1 cellular context compared by ENCODE assay signal in the genomic region with DNA sequence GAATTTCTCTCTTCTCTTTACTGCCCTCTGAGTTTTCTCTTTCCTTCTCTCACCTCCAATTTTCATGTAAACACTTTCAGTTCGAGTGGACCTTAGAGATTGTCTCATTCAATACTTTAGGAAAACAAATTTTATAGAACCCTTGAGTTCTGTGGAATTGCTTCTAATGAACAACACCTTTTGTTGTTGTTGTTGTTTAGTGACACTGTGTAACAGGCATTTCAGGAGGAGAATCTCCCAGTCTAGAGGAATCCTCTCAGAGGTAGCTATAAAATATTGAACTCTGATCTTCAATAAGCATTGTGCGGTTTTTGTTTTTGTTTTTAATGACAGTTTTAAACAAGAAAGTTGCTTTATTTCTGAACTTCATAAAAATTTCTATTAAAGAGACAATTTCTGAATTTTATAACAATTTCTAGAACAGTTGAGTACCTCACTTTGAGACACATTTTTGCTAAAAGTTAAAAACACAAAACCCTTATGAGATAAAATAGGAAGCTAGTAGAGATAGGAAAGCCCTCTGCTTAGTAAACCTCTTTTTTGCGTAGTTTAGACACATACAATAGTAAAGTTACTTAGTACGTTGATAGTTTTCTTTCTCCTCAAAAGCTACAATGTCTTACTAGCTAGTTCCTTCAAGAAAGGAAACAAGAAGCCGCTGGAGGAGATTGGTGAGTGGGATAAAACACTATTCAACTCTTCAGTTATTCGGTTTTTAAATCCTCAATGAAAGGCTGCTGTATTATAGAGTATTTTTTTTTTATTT.
TF ChIP-seq lines count a peak whose summit lies in the region.

No MANE protein-coding gene starts in this region.

TF ChIP-seq in H1, 55 proteins besides CTCF, POLR2A, EP300 and RAD21:
- TF ChIP-seq CTBP2 (IDR thresholded peaks at IDR 0.05; ENCODE audit: borderline replicate concordance, insufficient read depth, insufficient read length, low read length) (no peak), KDM5A (IDR thresholded peaks at IDR 0.05; ENCODE audit: low read length) (no peak), SP2 (IDR thresholded peaks at IDR 0.05; ENCODE audit: low read length) (no peak), RFX5 (IDR thresholded peaks at IDR 0.05; ENCODE audit: borderline replicate concordance, low read depth, low read length) (no peak), TEAD4 (IDR thresholded peaks at IDR 0.05; ENCODE audit: low read depth, low read length) (no peak), JUND (IDR thresholded peaks at IDR 0.05; ENCODE audit: low read length) (no peak), POU5F1 (IDR thresholded peaks at IDR 0.05; ENCODE audit: low read depth, low read length) (no peak), NANOG (IDR thresholded peaks at IDR 0.05; ENCODE audit: insufficient read depth, low read depth, low read length, poor library complexity, severe bottlenecking) (no peak), RNF2 (IDR thresholded peaks at IDR 0.05; ENCODE audit: borderline replicate concordance, low read depth, low read length, missing control alignments, poor library complexity, severe bottlenecking) (no peak)
- TF ChIP-seq, protein P1, sequence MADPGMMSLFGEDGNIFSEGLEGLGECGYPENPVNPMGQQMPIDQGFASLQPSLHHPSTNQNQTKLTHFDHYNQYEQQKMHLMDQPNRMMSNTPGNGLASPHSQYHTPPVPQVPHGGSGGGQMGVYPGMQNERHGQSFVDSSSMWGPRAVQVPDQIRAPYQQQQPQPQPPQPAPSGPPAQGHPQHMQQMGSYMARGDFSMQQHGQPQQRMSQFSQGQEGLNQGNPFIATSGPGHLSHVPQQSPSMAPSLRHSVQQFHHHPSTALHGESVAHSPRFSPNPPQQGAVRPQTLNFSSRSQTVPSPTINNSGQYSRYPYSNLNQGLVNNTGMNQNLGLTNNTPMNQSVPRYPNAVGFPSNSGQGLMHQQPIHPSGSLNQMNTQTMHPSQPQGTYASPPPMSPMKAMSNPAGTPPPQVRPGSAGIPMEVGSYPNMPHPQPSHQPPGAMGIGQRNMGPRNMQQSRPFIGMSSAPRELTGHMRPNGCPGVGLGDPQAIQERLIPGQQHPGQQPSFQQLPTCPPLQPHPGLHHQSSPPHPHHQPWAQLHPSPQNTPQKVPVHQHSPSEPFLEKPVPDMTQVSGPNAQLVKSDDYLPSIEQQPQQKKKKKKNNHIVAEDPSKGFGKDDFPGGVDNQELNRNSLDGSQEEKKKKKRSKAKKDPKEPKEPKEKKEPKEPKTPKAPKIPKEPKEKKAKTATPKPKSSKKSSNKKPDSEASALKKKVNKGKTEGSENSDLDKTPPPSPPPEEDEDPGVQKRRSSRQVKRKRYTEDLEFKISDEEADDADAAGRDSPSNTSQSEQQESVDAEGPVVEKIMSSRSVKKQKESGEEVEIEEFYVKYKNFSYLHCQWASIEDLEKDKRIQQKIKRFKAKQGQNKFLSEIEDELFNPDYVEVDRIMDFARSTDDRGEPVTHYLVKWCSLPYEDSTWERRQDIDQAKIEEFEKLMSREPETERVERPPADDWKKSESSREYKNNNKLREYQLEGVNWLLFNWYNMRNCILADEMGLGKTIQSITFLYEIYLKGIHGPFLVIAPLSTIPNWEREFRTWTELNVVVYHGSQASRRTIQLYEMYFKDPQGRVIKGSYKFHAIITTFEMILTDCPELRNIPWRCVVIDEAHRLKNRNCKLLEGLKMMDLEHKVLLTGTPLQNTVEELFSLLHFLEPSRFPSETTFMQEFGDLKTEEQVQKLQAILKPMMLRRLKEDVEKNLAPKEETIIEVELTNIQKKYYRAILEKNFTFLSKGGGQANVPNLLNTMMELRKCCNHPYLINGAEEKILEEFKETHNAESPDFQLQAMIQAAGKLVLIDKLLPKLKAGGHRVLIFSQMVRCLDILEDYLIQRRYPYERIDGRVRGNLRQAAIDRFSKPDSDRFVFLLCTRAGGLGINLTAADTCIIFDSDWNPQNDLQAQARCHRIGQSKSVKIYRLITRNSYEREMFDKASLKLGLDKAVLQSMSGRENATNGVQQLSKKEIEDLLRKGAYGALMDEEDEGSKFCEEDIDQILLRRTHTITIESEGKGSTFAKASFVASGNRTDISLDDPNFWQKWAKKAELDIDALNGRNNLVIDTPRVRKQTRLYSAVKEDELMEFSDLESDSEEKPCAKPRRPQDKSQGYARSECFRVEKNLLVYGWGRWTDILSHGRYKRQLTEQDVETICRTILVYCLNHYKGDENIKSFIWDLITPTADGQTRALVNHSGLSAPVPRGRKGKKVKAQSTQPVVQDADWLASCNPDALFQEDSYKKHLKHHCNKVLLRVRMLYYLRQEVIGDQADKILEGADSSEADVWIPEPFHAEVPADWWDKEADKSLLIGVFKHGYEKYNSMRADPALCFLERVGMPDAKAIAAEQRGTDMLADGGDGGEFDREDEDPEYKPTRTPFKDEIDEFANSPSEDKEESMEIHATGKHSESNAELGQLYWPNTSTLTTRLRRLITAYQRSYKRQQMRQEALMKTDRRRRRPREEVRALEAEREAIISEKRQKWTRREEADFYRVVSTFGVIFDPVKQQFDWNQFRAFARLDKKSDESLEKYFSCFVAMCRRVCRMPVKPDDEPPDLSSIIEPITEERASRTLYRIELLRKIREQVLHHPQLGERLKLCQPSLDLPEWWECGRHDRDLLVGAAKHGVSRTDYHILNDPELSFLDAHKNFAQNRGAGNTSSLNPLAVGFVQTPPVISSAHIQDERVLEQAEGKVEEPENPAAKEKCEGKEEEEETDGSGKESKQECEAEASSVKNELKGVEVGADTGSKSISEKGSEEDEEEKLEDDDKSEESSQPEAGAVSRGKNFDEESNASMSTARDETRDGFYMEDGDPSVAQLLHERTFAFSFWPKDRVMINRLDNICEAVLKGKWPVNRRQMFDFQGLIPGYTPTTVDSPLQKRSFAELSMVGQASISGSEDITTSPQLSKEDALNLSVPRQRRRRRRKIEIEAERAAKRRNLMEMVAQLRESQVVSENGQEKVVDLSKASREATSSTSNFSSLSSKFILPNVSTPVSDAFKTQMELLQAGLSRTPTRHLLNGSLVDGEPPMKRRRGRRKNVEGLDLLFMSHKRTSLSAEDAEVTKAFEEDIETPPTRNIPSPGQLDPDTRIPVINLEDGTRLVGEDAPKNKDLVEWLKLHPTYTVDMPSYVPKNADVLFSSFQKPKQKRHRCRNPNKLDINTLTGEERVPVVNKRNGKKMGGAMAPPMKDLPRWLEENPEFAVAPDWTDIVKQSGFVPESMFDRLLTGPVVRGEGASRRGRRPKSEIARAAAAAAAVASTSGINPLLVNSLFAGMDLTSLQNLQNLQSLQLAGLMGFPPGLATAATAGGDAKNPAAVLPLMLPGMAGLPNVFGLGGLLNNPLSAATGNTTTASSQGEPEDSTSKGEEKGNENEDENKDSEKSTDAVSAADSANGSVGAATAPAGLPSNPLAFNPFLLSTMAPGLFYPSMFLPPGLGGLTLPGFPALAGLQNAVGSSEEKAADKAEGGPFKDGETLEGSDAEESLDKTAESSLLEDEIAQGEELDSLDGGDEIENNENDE (IDR thresholded peaks at IDR 0.05; ENCODE audit: insufficient replicate concordance, low read length), result no peak
